In genomic region chr1:226125831-226126230, GRCh38 we compare ENCODE assay signal across 12 cellular contexts.
DNase-seq lines count a peak whose midpoint lies in the region; TF ChIP-seq lines count a peak whose summit lies in the region.
"Had no signal": no experiment of that assay in that cellular context is flagged by ENCODE, and none has a peak within 500 bp of the region (broad histone marks: within the 10 kb centered on the region; RNA-seq: fewer than 3 reads in every experiment).

No MANE protein-coding gene starts in this region.

- H3K9ac ChIP-seq in MM.1S (ENCODE audit: low read length) = no peak overlapping the region

- no peak for TF ChIP-seq CTCF in MM.1S (IDR thresholded peaks at IDR 0.05; ENCODE audit: low read length)
- TF ChIP-seq CTCF in spleen (IDR thresholded peaks at IDR 0.05 in 8 of 11, conservative IDR thresholded peaks at IDR 0.05 in 3 of 11) = no peak

- H3K36me3 ChIP-seq in MM.1S (replicated peaks; ENCODE audit: insufficient read depth, low read length) = no peaks in the 10 kb centered on the region
- no peaks in the 10 kb centered on the region for H3K36me3 ChIP-seq in spleen
- H3K36me3 ChIP-seq: neutrophil had no signal

- no peaks in the 10 kb centered on the region for H4K20me1 ChIP-seq in MM.1S (ENCODE audit: insufficient read depth, low read length)

- peak overlapping the region; percentile 38 for H3K27ac Mint-ChIP-seq in T-helper 2 cell treated with Interferon-gamma antibody and Interleukin-4, amounts not matched to agents 5 μg/mL and 100 μg/mL, for 36 hours
- H3K27ac Mint-ChIP-seq: activated CD4-positive, alpha-beta T cell treated with anti-CD3 and anti-CD28 coated beads for 36 hours had no signal

- WGBS in spleen, 5 donors = 94 to 98% (median 97%) methylated on average over 10 of the region's 10 CpGs

- H3K9me3 Mint-ChIP-seq in T-helper 2 cell treated with Interferon-gamma antibody and Interleukin-4, amounts not matched to agents 5 μg/mL and 100 μg/mL, for 36 hours = no peaks in the 10 kb centered on the region
- H3K9me3 Mint-ChIP-seq: activated T-helper 1 cell treated with anti-CD3 and anti-CD28 coated beads, Interleukin-12 subunit alpha, Interleukin-12 subunit beta, Interleukin-2, Interleukin-4 antibody, amounts not matched to agents 30 ng/mL and 10 ng/mL and 1 ng/mL, durations not matched to agents 14 hours and 24 hours and 36 hours had no signal

- no peaks in the 10 kb centered on the region for H3K36me3 Mint-ChIP-seq in T-helper 2 cell treated with Interferon-gamma antibody and Interleukin-4, amounts not matched to agents 5 μg/mL and 100 μg/mL, for 36 hours (ENCODE audit: low read depth)

- TF ChIP-seq POLR2A in spleen (IDR thresholded peaks at IDR 0.05) = no peak

- H3K4me3 Mint-ChIP-seq in T-helper 2 cell treated with Interferon-gamma antibody and Interleukin-4, amounts not matched to agents 5 μg/mL and 100 μg/mL, for 36 hours = no peak overlapping the region
- H3K4me3 Mint-ChIP-seq: activated CD4-positive, alpha-beta T cell treated with anti-CD3 and anti-CD28 coated beads for 36 hours had no signal

- no peak for DNase-seq in T-helper 2 cell treated with Interferon-gamma antibody and Interleukin-4, amounts not matched to agents 5 μg/mL and 100 μg/mL, for 36 hours (ENCODE audit: low spot score)
- no peak for DNase-seq in T-helper 2 cell
- DNase-seq in MM.1S = no peak
- DNase-seq in epithelial cell of prostate (ENCODE audit: low read depth, low spot score) = no peak
- DNase-seq in spleen = peak; percentile 39
- DNase-seq in COR-L47 (lab: John Stamatoyannopoulos, UW) = no peak
- DNase-seq in glomerular visceral epithelial cell (ENCODE audit: extremely low spot score) = no peak
- no peak for DNase-seq in NCI-H2227 (lab: John Stamatoyannopoulos, UW; ENCODE audit: unreplicated experiment)

- peaks cover 45% of the 10 kb centered on the region for H3K4me1 Mint-ChIP-seq in T-helper 2 cell treated with Interferon-gamma antibody and Interleukin-4, amounts not matched to agents 5 μg/mL and 100 μg/mL, for 36 hours (ENCODE audit: low read depth)

- H3K4me1 ChIP-seq in MM.1S (ENCODE audit: low read length) = peaks cover 51% of the 10 kb centered on the region
- H3K4me1 ChIP-seq in spleen = peaks cover 7 to 74% (median 46%) of the 10 kb centered on the region in 6 donors

- H3K4me2 ChIP-seq in MM.1S (ENCODE audit: low read depth, low read length) = peak overlapping the region; percentile 88; the same call in 1 of the 2 replicates

- H3K9me3 ChIP-seq in MM.1S (replicated peaks; ENCODE audit: insufficient read depth, low read length) = no peaks in the 10 kb centered on the region
- peaks cover 0 to 2% (median 0%) of the 10 kb centered on the region in 8 donors for H3K9me3 ChIP-seq in spleen
- H3K9me3 ChIP-seq: mucosa of descending colon, neutrophil had no signal

- H3F3A ChIP-seq in MM.1S (ENCODE audit: insufficient read depth, low read length) = peaks cover 53% of the 10 kb centered on the region

- H3K79me2 ChIP-seq in MM.1S (ENCODE audit: low read length) = no peaks in the 10 kb centered on the region

- peaks cover 2% of the 10 kb centered on the region for H3K27me3 Mint-ChIP-seq in T-helper 2 cell treated with Interferon-gamma antibody and Interleukin-4, amounts not matched to agents 5 μg/mL and 100 μg/mL, for 36 hours (ENCODE audit: low read depth)
- H3K27me3 Mint-ChIP-seq: activated CD4-positive, alpha-beta T cell treated with anti-CD3 and anti-CD28 coated beads for 36 hours had no signal

- no peak overlapping the region for H3K4me3 ChIP-seq in MM.1S (ENCODE audit: low read length)
- H3K4me3 ChIP-seq in spleen = no peak overlapping the region
- H3K4me3 ChIP-seq: mucosa of descending colon had no signal

- no peaks in the 10 kb centered on the region for H3K9me2 ChIP-seq in MM.1S (replicated peaks; ENCODE audit: insufficient read depth, low read length)

- intact Hi-C loops in spleen (cut with DNase I; ENCODE audit: low total_unique reads) = loop anchor here (2.0 kb wide), 1 partner anchor 71 kb away; no protein-coding TSS in a partner anchor

- H2AFZ ChIP-seq in MM.1S (ENCODE audit: low read length) = peak overlapping the region; percentile 90

- H3K27me3 ChIP-seq in MM.1S (replicated peaks; ENCODE audit: insufficient read depth, low read length) (no peaks in the 10 kb centered on the region), spleen (replicated peaks in 1 of 7) (peaks cover 0 to 13% (median 0%) of the 10 kb centered on the region in 7 donors)

- H3K27ac ChIP-seq in MM.1S (ENCODE audit: low read length) (peak overlapping the region; percentile 20; the same call in 1 of the 2 replicates), epithelial cell of prostate (peak overlapping the region; percentile 97), spleen (peak overlapping the region in 1 of 8 donors; percentile 6)
- H3K27ac ChIP-seq: neutrophil had no signal
